8 cellular contexts compared by ENCODE assay signal in genomic region chr11:68903631-68904457, GRCh38. TPM values are rescaled to one million over a fixed set of nuclear protein-coding genes. Genes with fewer than 3 reads are reported as not detected.
A peak's percentile ranks its signal among the peaks of the same experiment; 100 is the strongest.
DNase-seq lines count a peak whose midpoint lies in the region; ATAC-seq and TF ChIP-seq lines count a peak whose summit lies in the region.

Gene IGHMBP2 (plus strand): TSS chr11:68903891. CDS start chr11:68903953, 62 bp downstream.
Gene MRPL21 (minus strand): TSS chr11:68903832. CDS start chr11:68903810, 22 bp downstream.

- H3K9me2 ChIP-seq in Karpas-422 (replicated peaks; ENCODE audit: insufficient read depth, low read length): no peaks in the 10 kb centered on the region

- 0% methylated on average over 2 to 22 of the region's 79 CpGs for WGBS in gastroesophageal sphincter (ENCODE audit: low coverage in 1 of 2), 2 donors

- H3K36me3 ChIP-seq in DND-41 (ENCODE audit: insufficient read depth, low read length) (peaks cover 47% of the 10 kb centered on the region), Karpas-422 (ENCODE audit: insufficient read depth, low read length) (peaks cover 20% of the 10 kb centered on the region; the same call in 1 of the 2 replicates), SJSA1 (peaks cover 55% of the 10 kb centered on the region), gastroesophageal sphincter (peaks cover 0 to 49% of the 10 kb centered on the region in 2 donors), neutrophil (peaks cover 36% of the 10 kb centered on the region)

- H3K27ac ChIP-seq in DND-41 (ENCODE audit: low read length) (peak within 1 kb of the TSS; percentile 78), Karpas-422 (ENCODE audit: low read length) (peak within 1 kb of the TSS; percentile 46; the same call in 1 of the 2 replicates), SJSA1 (peak within 1 kb of the TSS; percentile 53), gastroesophageal sphincter (peak within 1 kb of the TSS; percentile 80 to 92 (median 91)), neutrophil (peak within 1 kb of the TSS; percentile 86), substantia nigra (ENCODE audit: low read depth, low read length, poor library complexity, severe bottlenecking) (peak within 1 kb of the TSS; percentile 66)

- peaks cover 37% of the 10 kb centered on the region for H3K4me1 ChIP-seq in DND-41 (ENCODE audit: insufficient read depth, low read length)
- H3K4me1 ChIP-seq in Karpas-422 (ENCODE audit: low read length): peaks cover 26% of the 10 kb centered on the region
- H3K4me1 ChIP-seq in SJSA1 (replicated peaks): peaks cover 16% of the 10 kb centered on the region
- peaks cover 0 to 45% (median 21%) of the 10 kb centered on the region in 3 donors for H3K4me1 ChIP-seq in gastroesophageal sphincter
- H3K4me1 ChIP-seq in neutrophil (ENCODE audit: control insufficient read depth in 1 of 2, insufficient read depth in 1 of 2, low read depth in 1 of 2, low read length in 1 of 2): peaks cover 17 to 27% of the 10 kb centered on the region in 2 experiments

- DNase-seq in DND-41: peak; percentile 82
- peak; percentile 95 for DNase-seq in Karpas-422
- peak; percentile 93 for DNase-seq in SJSA1 (ENCODE audit: low read depth in 1 of 2, low spot score in 2 of 2)
- DNase-seq in activated naive CD4-positive, alpha-beta T cell (lab: John Stamatoyannopoulos, UW): peak; percentile 74 to 85 (median 79)
- DNase-seq in substantia nigra (lab: John Stamatoyannopoulos, UW): peak; percentile 24 to 92 (median 80)

- TF ChIP-seq POLR2A in gastroesophageal sphincter (IDR thresholded peaks at IDR 0.05): peak; percentile 50 to 73

- H3K9ac ChIP-seq in DND-41 (ENCODE audit: low read depth, low read length) (peak within 1 kb of the TSS; percentile 82), Karpas-422 (ENCODE audit: low read length) (peak within 1 kb of the TSS; percentile 99)

- peak; percentile 93 for ATAC-seq in DND-41 (ENCODE audit: insufficient read depth, low read depth)
- ATAC-seq in GM21723 (IDR thresholded peaks at IDR 0.05; ENCODE audit: unreplicated experiment): peak; percentile 88
- peak; percentile 92 for ATAC-seq in gastroesophageal sphincter

- peak within 1 kb of the TSS; percentile 84 for H3K4me2 ChIP-seq in DND-41 (ENCODE audit: insufficient read depth, low read length)
- peak within 1 kb of the TSS; percentile 96 for H3K4me2 ChIP-seq in Karpas-422 (ENCODE audit: low read depth, low read length, poor library complexity, severe bottlenecking)

- H3K4me3 ChIP-seq in DND-41 (ENCODE audit: low read depth in 1 of 2, low read length in 2 of 2): peak within 1 kb of the TSS; percentile 79 to 95
- H3K4me3 ChIP-seq in Karpas-422 (ENCODE audit: low read length): peak within 1 kb of the TSS; percentile 100
- H3K4me3 ChIP-seq in SJSA1: peak within 1 kb of the TSS; percentile 80
- H3K4me3 ChIP-seq in gastroesophageal sphincter: peak within 1 kb of the TSS; percentile 82 to 86
- peak within 1 kb of the TSS; percentile 95 to 98 for H3K4me3 ChIP-seq in neutrophil (ENCODE audit: low read depth in 1 of 2, low read length in 1 of 2)

- H4K20me1 ChIP-seq in DND-41 (ENCODE audit: insufficient read depth, low read length) (peaks cover 22% of the 10 kb centered on the region), Karpas-422 (ENCODE audit: insufficient read depth, low read depth, low read length) (peaks cover 26% of the 10 kb centered on the region)

- H3K27me3 ChIP-seq in DND-41 (ENCODE audit: insufficient read depth, low read length, poor library complexity) (no peaks in the 10 kb centered on the region), Karpas-422 (ENCODE audit: low read length) (no peaks in the 10 kb centered on the region), SJSA1 (replicated peaks) (no peaks in the 10 kb centered on the region), gastroesophageal sphincter (no peaks in the 10 kb centered on the region), neutrophil (no peaks in the 10 kb centered on the region)

- TF ChIP-seq EP300 in gastroesophageal sphincter (IDR thresholded peaks at IDR 0.05): no peak

- H3K9me3 ChIP-seq in DND-41 (ENCODE audit: insufficient read depth, low read length, severe bottlenecking) (no peaks in the 10 kb centered on the region), Karpas-422 (ENCODE audit: low read length) (no peaks in the 10 kb centered on the region), SJSA1 (replicated peaks) (no peaks in the 10 kb centered on the region), gastroesophageal sphincter (no peaks in the 10 kb centered on the region), neutrophil (no peaks in the 10 kb centered on the region)

- H3K79me2 ChIP-seq in DND-41 (ENCODE audit: insufficient read depth, low read length) (peaks cover 64% of the 10 kb centered on the region), Karpas-422 (ENCODE audit: low read length) (peaks cover 78% of the 10 kb centered on the region)

- H2AFZ ChIP-seq in DND-41 (ENCODE audit: low read depth, low read length) (peak within 1 kb of the TSS; percentile 94), Karpas-422 (ENCODE audit: low read length) (peak within 1 kb of the TSS; percentile 99)

- TF ChIP-seq CTCF in DND-41 (IDR thresholded peaks at IDR 0.05; ENCODE audit: borderline replicate concordance, extremely low read depth, low read length, poor library complexity, severe bottlenecking) (no peak), gastroesophageal sphincter (IDR thresholded peaks at IDR 0.05) (peak in 1 of 4 experiments; percentile 19), neutrophil (IDR thresholded peaks at IDR 0.05) (peak; percentile 28)

RNA-seq across cellular contexts. Expression of gene IGHMBP2, which starts in this region (rescaled TPM):
- 6.3 and 21.5 TPM in 2 replicates for total RNA-seq in Karpas-422 (2014; rRNA removed; shearing (Covaris generic); ENCODE audit: low replicate concordance)
- 16.4 and 30.2 TPM in 2 replicates for total RNA-seq in SJSA1 (2014; rRNA removed; shearing (Covaris generic))
- total RNA-seq in gastroesophageal sphincter: 10 to 100 TPM; 20.9 to 31.8 (median 24.9) TPM

RNA-seq across cellular contexts. Expression of gene MRPL21, which starts in this region (rescaled TPM):
- total RNA-seq in Karpas-422 (2014; rRNA removed; shearing (Covaris generic); ENCODE audit: low replicate concordance): 88.3 and 121 TPM in 2 replicates
- 139 and 170 TPM in 2 replicates for total RNA-seq in SJSA1 (2014; rRNA removed; shearing (Covaris generic))
- total RNA-seq in gastroesophageal sphincter: 10 to 100 TPM; 40.4 to 70.0 (median 52.8) TPM

Comparison
In these comparisons a context has a peak if more than half of its experiments do, and no peak if none do; other contexts are left out.
1. Peak in every context shown above with its lines: DNase-seq, ATAC-seq, H3K4me3 ChIP-seq and H3K27ac ChIP-seq.